Comparison of ENCODE assay signal across 18 cellular contexts in genomic region chr1:185811062-185811709, GRCh38.
DNase-seq lines count a peak whose midpoint lies in the region; FAIRE-seq and TF ChIP-seq lines count a peak whose summit lies in the region.
"Had no signal": no experiment of that assay in that cellular context is flagged by ENCODE, and none has a peak within 500 bp of the region (broad histone marks: within the 10 kb centered on the region; RNA-seq: fewer than 3 reads in every experiment).

No MANE protein-coding gene starts in this region.

- H4K20me1 ChIP-seq in SK-N-SH (ENCODE audit: insufficient read depth): no peaks in the 10 kb centered on the region
- H4K20me1 ChIP-seq: BLaER1 had no signal

- no peaks in the 10 kb centered on the region for H3K9me3 Mint-ChIP-seq in endodermal cell
- H3K9me3 Mint-ChIP-seq: CD8-positive, alpha-beta memory T cell had no signal

- H3K9me2 ChIP-seq in SK-N-SH: no peaks in the 10 kb centered on the region

- H3K9ac ChIP-seq in SK-N-SH: no peak overlapping the region
- H3K9ac ChIP-seq in endodermal cell (ENCODE audit: extremely low read depth, low read length, poor library complexity, severe bottlenecking): no peak overlapping the region
- H3K9ac ChIP-seq: BLaER1 had no signal

- CTCF ChIA-PET in SK-N-SH (lab: Yijun Ruan, JAX): interaction anchor here (0.6 to 1.4 kb wide), 5 partner anchors 10 to 1071 kb away, joined by 3 to 4 read pairs (median 3); no protein-coding TSS in a partner anchor

- H2AFZ ChIP-seq in SK-N-SH (ENCODE audit: low read depth): no peak overlapping the region

- H3K4me3 Mint-ChIP-seq in endodermal cell: no peak overlapping the region
- H3K4me3 Mint-ChIP-seq: CD8-positive, alpha-beta memory T cell had no signal

- intact Hi-C loops in sigmoid colon (cut with DNase I): loop anchor here (5.0 kb wide), 1 partner anchor 401 kb away; no protein-coding TSS in a partner anchor

- H3K27ac ChIP-seq in SK-N-SH (ENCODE audit: low read depth in 2 of 2, low read length in 1 of 2) (peak overlapping the region; percentile 7 to 18; a peak in 2 of 4 replicates), endodermal cell (ENCODE audit: low read depth, low read length) (no peak overlapping the region), sigmoid colon (no peak overlapping the region)
- H3K27ac ChIP-seq: BLaER1, PC-9 had no signal

- H3K27me3 Mint-ChIP-seq in endodermal cell (ENCODE audit: insufficient read depth): no peaks in the 10 kb centered on the region

- H3K4me3 ChIP-seq in SK-N-SH (ENCODE audit: low read depth in 2 of 2, low read length in 1 of 2) (no peak overlapping the region), endodermal cell (ENCODE audit: low read length) (no peak overlapping the region), sigmoid colon (no peak overlapping the region)
- H3K4me3 ChIP-seq: BLaER1, PC-9 had no signal

- TF ChIP-seq CTCF in SK-N-SH (IDR thresholded peaks at IDR 0.05) (no peak), endodermal cell (conservative IDR thresholded peaks at IDR 0.05) (no peak), sigmoid colon (IDR thresholded peaks at IDR 0.05) (no peak)

- TF ChIP-seq POLR2A in sigmoid colon (IDR thresholded peaks at IDR 0.05) (no peak), GM12892 (IDR thresholded peaks at IDR 0.05; ENCODE audit: low read depth, low read length) (no peak)

- H3K36me3 ChIP-seq in SK-N-SH (replicated peaks in 1 of 2; ENCODE audit: control insufficient read depth in 1 of 2, insufficient read depth in 2 of 2, low read length in 1 of 2): no peaks in the 10 kb centered on the region
- no peaks in the 10 kb centered on the region for H3K36me3 ChIP-seq in endodermal cell (ENCODE audit: control insufficient read depth, insufficient read depth, low read length)
- H3K36me3 ChIP-seq in sigmoid colon: no peaks in the 10 kb centered on the region
- H3K36me3 ChIP-seq: BLaER1 had no signal

- peaks cover 8% of the 10 kb centered on the region for H3F3A ChIP-seq in SK-N-SH (replicated peaks; ENCODE audit: insufficient read depth)

- H3K27ac Mint-ChIP-seq in endodermal cell: peak overlapping the region; percentile 40
- H3K27ac Mint-ChIP-seq: CD8-positive, alpha-beta memory T cell had no signal

- H3K4me1 Mint-ChIP-seq in endodermal cell: peaks cover 10% of the 10 kb centered on the region

- POLR2A ChIA-PET in SK-N-SH (lab: Yijun Ruan, JAX): no interaction called here

- 33% methylated on average over 3 of the region's 3 CpGs for WGBS in SK-N-SH (ENCODE audit: low lambda C conversion rate)
- 75 to 87% methylated on average over 2 to 3 of the region's 3 CpGs for WGBS in endodermal cell (ENCODE audit: insufficient coverage in 1 of 2, insufficient read length in 1 of 2), 2 experiments
- WGBS in sigmoid colon, 2 donors: 77 to 84% methylated on average over 3 of the region's 3 CpGs

- no peak overlapping the region for H3K4me2 ChIP-seq in SK-N-SH
- H3K4me2 ChIP-seq: BLaER1, PC-9 had no signal

- H3K9me3 ChIP-seq in SK-N-SH (no peaks in the 10 kb centered on the region), endodermal cell (ENCODE audit: control insufficient read depth, low read length) (no peaks in the 10 kb centered on the region), sigmoid colon (no peaks in the 10 kb centered on the region)
- H3K9me3 ChIP-seq: BLaER1 had no signal

- H3K79me2 ChIP-seq in SK-N-SH (ENCODE audit: insufficient read depth): peaks cover 4% of the 10 kb centered on the region; the same call in 1 of the 2 replicates

- H3K4me1 ChIP-seq in SK-N-SH (ENCODE audit: control insufficient read depth in 1 of 2, insufficient read depth in 2 of 2, low read depth in 1 of 2, low read length in 1 of 2) (peaks cover 5 to 8% of the 10 kb centered on the region in 2 experiments; a peak in 2 of 4 replicates), endodermal cell (ENCODE audit: control insufficient read depth, insufficient read depth, low read length) (no peaks in the 10 kb centered on the region), sigmoid colon (no peaks in the 10 kb centered on the region)
- H3K4me1 ChIP-seq: BLaER1 had no signal

- FAIRE-seq in GM12892 (lab: Jason Lieb, UNC): no peak

- TF ChIP-seq EP300 in SK-N-SH (IDR thresholded peaks at IDR 0.05; ENCODE audit: borderline replicate concordance in 1 of 2, low read depth in 1 of 2, low read length in 1 of 2): no peak
- TF ChIP-seq EP300 in sigmoid colon (IDR thresholded peaks at IDR 0.05): no peak

- no peaks in the 10 kb centered on the region for H3K36me3 Mint-ChIP-seq in endodermal cell (ENCODE audit: low read depth)
- H3K36me3 Mint-ChIP-seq: CD8-positive, alpha-beta memory T cell had no signal

- TF ChIP-seq RAD21 in SK-N-SH (IDR thresholded peaks at IDR 0.05; ENCODE audit: low read length): no peak

- peak; percentile 33 for DNase-seq in NCI-H2171 treated with DMSO at 0.1 percent for 48 hours (lab: John Stamatoyannopoulos, UW)
- no peak for DNase-seq in NCI-H2171 (lab: John Stamatoyannopoulos, UW)
- DNase-seq in SK-N-SH: no peak
- peak; percentile 61 for DNase-seq in endodermal cell
- DNase-seq in sigmoid colon: peak; percentile 61
- DNase-seq in NCI-H226: no peak
- no peak for DNase-seq in GM12892 (ENCODE audit: insufficient read length)
- no peak for DNase-seq in NCI-H2029 treated with DMSO at 0.1 percent for 48 hours (lab: John Stamatoyannopoulos, UW)
- DNase-seq: 8988T; CD8-positive, alpha-beta memory T cell; HCEC 1CT; IMR-90; Kasumi-1; MM.1S; NCI-H1092 treated with DMSO at 0.1 percent for 48 hours; NCI-H2107; PC-9 had no signal

- H3K27me3 ChIP-seq in SK-N-SH (ENCODE audit: insufficient read depth): no peaks in the 10 kb centered on the region
- H3K27me3 ChIP-seq in endodermal cell (ENCODE audit: control insufficient read depth, insufficient read depth, low read length, poor library complexity, severe bottlenecking): no peaks in the 10 kb centered on the region
- H3K27me3 ChIP-seq in sigmoid colon: no peaks in the 10 kb centered on the region
- H3K27me3 ChIP-seq: BLaER1 had no signal

TF ChIP-seq in SK-N-SH, 30 proteins besides CTCF, POLR2A, EP300 and RAD21:
- no peak for TF ChIP-seq ELF1 (IDR thresholded peaks at IDR 0.05)
- TF ChIP-seq, protein P1, sequence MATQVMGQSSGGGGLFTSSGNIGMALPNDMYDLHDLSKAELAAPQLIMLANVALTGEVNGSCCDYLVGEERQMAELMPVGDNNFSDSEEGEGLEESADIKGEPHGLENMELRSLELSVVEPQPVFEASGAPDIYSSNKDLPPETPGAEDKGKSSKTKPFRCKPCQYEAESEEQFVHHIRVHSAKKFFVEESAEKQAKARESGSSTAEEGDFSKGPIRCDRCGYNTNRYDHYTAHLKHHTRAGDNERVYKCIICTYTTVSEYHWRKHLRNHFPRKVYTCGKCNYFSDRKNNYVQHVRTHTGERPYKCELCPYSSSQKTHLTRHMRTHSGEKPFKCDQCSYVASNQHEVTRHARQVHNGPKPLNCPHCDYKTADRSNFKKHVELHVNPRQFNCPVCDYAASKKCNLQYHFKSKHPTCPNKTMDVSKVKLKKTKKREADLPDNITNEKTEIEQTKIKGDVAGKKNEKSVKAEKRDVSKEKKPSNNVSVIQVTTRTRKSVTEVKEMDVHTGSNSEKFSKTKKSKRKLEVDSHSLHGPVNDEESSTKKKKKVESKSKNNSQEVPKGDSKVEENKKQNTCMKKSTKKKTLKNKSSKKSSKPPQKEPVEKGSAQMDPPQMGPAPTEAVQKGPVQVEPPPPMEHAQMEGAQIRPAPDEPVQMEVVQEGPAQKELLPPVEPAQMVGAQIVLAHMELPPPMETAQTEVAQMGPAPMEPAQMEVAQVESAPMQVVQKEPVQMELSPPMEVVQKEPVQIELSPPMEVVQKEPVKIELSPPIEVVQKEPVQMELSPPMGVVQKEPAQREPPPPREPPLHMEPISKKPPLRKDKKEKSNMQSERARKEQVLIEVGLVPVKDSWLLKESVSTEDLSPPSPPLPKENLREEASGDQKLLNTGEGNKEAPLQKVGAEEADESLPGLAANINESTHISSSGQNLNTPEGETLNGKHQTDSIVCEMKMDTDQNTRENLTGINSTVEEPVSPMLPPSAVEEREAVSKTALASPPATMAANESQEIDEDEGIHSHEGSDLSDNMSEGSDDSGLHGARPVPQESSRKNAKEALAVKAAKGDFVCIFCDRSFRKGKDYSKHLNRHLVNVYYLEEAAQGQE (IDR thresholded peaks at IDR 0.05; ENCODE audit: low read depth, low read length): no peak
- TF ChIP-seq SMC3 (IDR thresholded peaks at IDR 0.05; ENCODE audit: low read depth, low read length): no peak
- TF ChIP-seq GABPA (IDR thresholded peaks at IDR 0.05; ENCODE audit: low read depth): no peak
- no peak for TF ChIP-seq GATA2 (CRISPR knock-in tag; IDR thresholded peaks at IDR 0.05)
- TF ChIP-seq MEF2A (IDR thresholded peaks at IDR 0.05; ENCODE audit: borderline replicate concordance, low read depth): no peak
- TF ChIP-seq RCOR1 (IDR thresholded peaks at IDR 0.05; ENCODE audit: low read length): no peak

Comparison
In these comparisons a context has a peak if more than half of its experiments do, and no peak if none do; other contexts are left out.
1. DNase-seq: peak in NCI-H2171 treated with DMSO at 0.1 percent for 48 hours (single experiment), endodermal cell (single experiment) and sigmoid colon (single experiment); none in NCI-H2171 (single experiment), SK-N-SH (single experiment), NCI-H226 (single experiment), GM12892 (single experiment) and NCI-H2029 treated with DMSO at 0.1 percent for 48 hours (single experiment).
2. H3K27ac ChIP-seq: peak in SK-N-SH (2 of 2); none in endodermal cell (single experiment) and sigmoid colon (0 of 4).